In the genomic region with DNA sequence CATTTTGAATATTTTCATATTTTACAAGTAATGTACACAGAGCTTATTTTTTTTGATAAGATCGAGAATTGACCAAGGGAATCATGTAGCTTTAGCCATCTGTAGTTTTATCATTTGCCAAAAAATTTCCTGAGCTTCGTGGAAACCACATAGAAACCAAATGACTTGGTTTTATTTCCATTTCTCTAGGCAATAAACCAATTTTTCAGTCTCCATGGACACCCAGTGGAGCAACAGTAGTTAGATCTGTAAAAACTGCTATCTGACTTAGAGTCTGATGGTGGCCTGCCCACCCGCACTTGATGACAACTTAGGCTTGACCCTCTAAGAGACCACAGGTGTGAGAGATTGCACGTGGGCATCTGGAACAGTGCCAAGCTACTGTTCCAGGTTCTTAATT, we compare ENCODE assay signal across 19 cellular contexts.
"Had no signal": no experiment of that assay in that cellular context is flagged by ENCODE, and none has a peak within 500 bp of the region (broad histone marks: within the 10 kb centered on the region; RNA-seq: fewer than 3 reads in every experiment).

No MANE protein-coding gene starts in this region.

- ATAC-seq: esophagus mucosa; left cardiac atrium; lower lobe of right lung; natural killer cell; stimulated activated naive B cell treated with anti-CD40 and anti-IgM and Interleukin-4, amounts not matched to agents 10 μg/mL and 1 μg/mL and 100 μg/mL, for 72 hours; stimulated activated naive CD8-positive, alpha-beta T cell treated with anti-CD3 and anti-CD28 coated beads, Interleukin-15, amount 100 ng/mL, for 72 hours had no signal

- FAIRE-seq: endometrium, kidney, urothelium cell line had no signal

- H3K4me3 ChIP-seq: hepatocyte, left ventricle myocardium inferior, lower lobe of right lung, right atrium auricular region, sigmoid colon, skin epidermis had no signal

- DNase-seq: effector memory CD4-positive, alpha-beta T cell; foreskin fibroblast; head of caudate nucleus; kidney; left cardiac atrium; left ventricle myocardium inferior; lower lobe of right lung; natural killer cell; sigmoid colon; stimulated activated CD4-positive, alpha-beta T cell treated with anti-CD3 and anti-CD28 coated beads, Interleukin-2, amount 100 ng/mL, for 24 hours; stimulated activated CD4-positive, alpha-beta T cell treated with anti-CD3 and anti-CD28 coated beads, Interleukin-4, amount 100 ng/mL, for 4 hours; stimulated activated naive B cell treated with anti-CD40 and anti-IgM and Interleukin-4, amounts not matched to agents 10 μg/mL and 1 μg/mL and 100 μg/mL, for 72 hours; stimulated activated naive CD8-positive, alpha-beta T cell treated with anti-CD3 and anti-CD28 coated beads, Interleukin-15, amount 100 ng/mL, for 72 hours had no signal
